Comparison of ENCODE assay signal across 8 cellular contexts in genomic region chr3:81743096-81744025, GRCh38. TPM values are rescaled to one million over a fixed set of nuclear protein-coding genes. Genes with fewer than 3 reads are reported as not detected.
DNase-seq lines count a peak whose midpoint lies in the region; ATAC-seq and TF ChIP-seq lines count a peak whose summit lies in the region.

No MANE protein-coding gene starts in this region.

- DNase-seq in COLO829 (ENCODE audit: low spot score) (peak; percentile 62), Panc1 (ENCODE audit: low read depth, low spot score) (peak; percentile 85), esophagus squamous epithelium (lab: John Stamatoyannopoulos, UW) (no peak), osteoblast (ENCODE audit: insufficient read length, low spot score, missing footprints) (peak; percentile 46), HuH-7 (ENCODE audit: low spot score) (no peak), anterior cingulate cortex (lab: John Stamatoyannopoulos, UW) (no peak)
- DNase-seq in activated CD8-positive, alpha-beta memory T cell treated with anti-CD3 and anti-CD28 coated beads for 24 hours: no peak

- H2AFZ ChIP-seq in osteoblast (ENCODE audit: low read length): no peak overlapping the region

- no peaks in the 10 kb centered on the region for H3K9me3 ChIP-seq in Panc1 (ENCODE audit: control insufficient read depth, insufficient read depth, low read depth, low read length)
- no peaks in the 10 kb centered on the region for H3K9me3 ChIP-seq in esophagus squamous epithelium
- H3K9me3 ChIP-seq in osteoblast (ENCODE audit: low read depth, low read length): no peaks in the 10 kb centered on the region

- H3K4me2 ChIP-seq in osteoblast (ENCODE audit: insufficient read depth, low read length): peak overlapping the region; percentile 75

- H3K79me2 ChIP-seq in osteoblast (ENCODE audit: insufficient read depth, low read length): peaks cover 63% of the 10 kb centered on the region

- ATAC-seq in Panc1: peak; percentile 88
- no peak for ATAC-seq in GM18498 (IDR thresholded peaks at IDR 0.05; ENCODE audit: unreplicated experiment)

- no peaks in the 10 kb centered on the region for H3K36me3 ChIP-seq in Panc1 (ENCODE audit: control insufficient read depth, insufficient read depth, low read length)
- peaks cover 0 to 3% (median 0%) of the 10 kb centered on the region in 3 donors for H3K36me3 ChIP-seq in esophagus squamous epithelium
- peaks cover 7% of the 10 kb centered on the region for H3K36me3 ChIP-seq in osteoblast (ENCODE audit: insufficient read depth, low read length)

- H3K4me1 ChIP-seq in Panc1 (ENCODE audit: control insufficient read depth, insufficient read depth, low read length) (peaks cover 16% of the 10 kb centered on the region), esophagus squamous epithelium (peaks cover 0 to 37% (median 22%) of the 10 kb centered on the region in 3 donors), osteoblast (ENCODE audit: insufficient read depth, low read length) (peaks cover 57% of the 10 kb centered on the region)

- TF ChIP-seq POLR2A in esophagus squamous epithelium (IDR thresholded peaks at IDR 0.05): no peak

- H3K27me3 ChIP-seq in Panc1 (ENCODE audit: control insufficient read depth, insufficient read depth, low read length) (no peaks in the 10 kb centered on the region), esophagus squamous epithelium (no peaks in the 10 kb centered on the region), osteoblast (ENCODE audit: insufficient read depth, low read length) (no peaks in the 10 kb centered on the region)

- H3K27ac ChIP-seq in Panc1 (ENCODE audit: low read length) (peak overlapping the region; percentile 81), esophagus squamous epithelium (peak overlapping the region; percentile 51 to 83 (median 76)), osteoblast (ENCODE audit: low read depth, low read length) (peak overlapping the region; percentile 97)

- H4K20me1 ChIP-seq in osteoblast (ENCODE audit: insufficient read depth, low read length): no peaks in the 10 kb centered on the region

- POLR2A ChIA-PET in Panc1 (lab: Charles Lee): no interaction called here

- CTCF ChIA-PET in Panc1 (lab: Charles Lee): no interaction called here

- in situ Hi-C loops in Panc1 (cut with HindIII; ENCODE audit: low pct_unique_long_range_greater_than_20kb, low sequenced_read_pairs): no loop called here

- BruUV-seq in Panc1 (replicated peaks; lab: Mats Ljungman, UMichigan): no TSS peak

- H3K4me3 ChIP-seq in Panc1 (ENCODE audit: low read depth in 2 of 2, low read length in 2 of 2) (peak overlapping the region in 1 of 2 experiments; percentile 25; a peak in 1 of 4 replicates), esophagus squamous epithelium (no peak overlapping the region), osteoblast (ENCODE audit: insufficient read depth, low read length) (no peak overlapping the region)

- TF ChIP-seq CTCF in Panc1 (IDR thresholded peaks at IDR 0.05) (no peak), esophagus squamous epithelium (IDR thresholded peaks at IDR 0.05) (no peak), osteoblast (IDR thresholded peaks at IDR 0.05; ENCODE audit: extremely low read depth, low read depth, low read length) (no peak)

- intact Hi-C loops in Panc1 (cut with micrococcal nuclease; ENCODE audit: unreplicated experiment) (no loop called here), esophagus squamous epithelium (cut with DNase I) (no loop called here)

- 48% methylated on average over 5 of the region's 5 CpGs for WGBS in esophagus squamous epithelium, 2 donors

RNA-seq across cellular contexts. Expression of gene GBE1, which starts 18.1 kb away (rescaled TPM):
- total RNA-seq in Panc1 (2021; ENCODE audit: unreplicated experiment): 30.4 TPM
- polyA plus RNA-seq in Panc1 (2012; ENCODE audit: insufficient read length): 12.3 TPM
- total RNA-seq in esophagus squamous epithelium: 10 to 100 TPM; 19.2 to 37.2 (median 29.7) TPM
- total RNA-seq in osteoblast: 148 and 184 TPM in 2 replicates

Comparison
In these comparisons a context has a peak if more than half of its experiments do, and no peak if none do; other contexts are left out.
1. DNase-seq: peak in COLO829 (single experiment), Panc1 (single experiment) and osteoblast (single experiment); none in esophagus squamous epithelium (single experiment), activated CD8-positive, alpha-beta memory T cell treated with anti-CD3 and anti-CD28 coated beads for 24 hours (single experiment), HuH-7 (single experiment) and anterior cingulate cortex (0 of 58).
2. Peak in every context shown above with its lines, with median percentiles within 50 percentile points of each other: H3K27ac ChIP-seq.